Comparison of ENCODE assay signal across 26 cellular contexts in the genomic region with DNA sequence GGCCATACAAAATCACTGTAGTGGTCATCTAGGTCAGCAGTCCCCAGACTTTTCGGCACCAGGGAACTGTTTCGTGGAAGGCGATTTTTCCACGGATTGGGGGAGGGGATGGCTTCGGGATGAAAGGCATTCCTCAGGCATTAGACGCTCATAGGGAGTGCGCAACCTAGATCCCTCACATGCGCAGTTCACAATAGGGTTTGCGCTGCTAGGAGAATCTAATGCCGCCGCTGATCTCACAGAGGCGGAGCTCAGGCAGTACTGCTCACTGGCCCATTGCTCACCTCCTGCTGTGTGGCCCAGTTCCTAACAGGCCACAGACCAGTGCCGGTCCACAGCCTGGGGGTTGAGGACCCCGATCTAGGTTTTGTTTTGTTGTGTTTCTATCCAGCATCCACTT.
"Had no signal": no experiment of that assay in that cellular context is flagged by ENCODE, and none has a peak within 500 bp of the region (broad histone marks: within the 10 kb centered on the region; RNA-seq: fewer than 3 reads in every experiment).

No MANE protein-coding gene starts in this region.

- H3K9me3 Mint-ChIP-seq: activated CD4-positive, alpha-beta memory T cell treated with anti-CD3 and anti-CD28 coated beads, Interleukin-2, amount 10 ng/mL, durations not matched to agents 7 days and 5 days; activated CD4-positive, alpha-beta T cell treated with anti-CD3 and anti-CD28 coated beads, Interleukin-2, amount 10 ng/mL, durations not matched to agents 7 days and 5 days; activated T-cell treated with anti-CD3 and anti-CD28 coated beads, Interleukin-2, amount 50 U/mL, for 4 hours; effector memory CD8-positive, alpha-beta T cell; natural killer cell treated with Interleukin-12 subunit alpha and Interleukin-12 subunit beta and Interleukin-15 and Interleukin-18, amount 100 ng/mL, for 72 hours; T-helper 1 cell treated with Interleukin-12 subunit alpha and Interleukin-12 subunit beta and Interleukin-4 antibody, amounts not matched to agents 30 μg/mL and 1 μg/mL, for 36 hours had no signal

- H3K27me3 ChIP-seq: brain microvascular endothelial cell, dorsolateral prefrontal cortex, gastroesophageal sphincter, left lung, right lobe of liver, transverse colon, uterus had no signal

- H3K4me3 ChIP-seq: coronary artery, dorsolateral prefrontal cortex, gastroesophageal sphincter, left lung, lower lobe of right lung, right lobe of liver, transverse colon, uterus had no signal

- H3K4me1 Mint-ChIP-seq: activated CD4-positive, alpha-beta memory T cell treated with anti-CD3 and anti-CD28 coated beads, Interleukin-2, amount 10 ng/mL, durations not matched to agents 7 days and 5 days; activated CD4-positive, alpha-beta T cell treated with anti-CD3 and anti-CD28 coated beads, Interleukin-2, amount 10 ng/mL, durations not matched to agents 7 days and 5 days; activated T-helper 17 cell treated with anti-CD3 and anti-CD28 coated beads, Interleukin-2, amount 50 U/mL, for 72 hours had no signal

- DNase-seq: activated CD4-positive, alpha-beta memory T cell treated with anti-CD3 and anti-CD28 coated beads, Interleukin-2, amount 10 ng/mL, durations not matched to agents 7 days and 5 days; activated CD4-positive, alpha-beta T cell treated with anti-CD3 and anti-CD28 coated beads for 1 hour; activated CD4-positive, alpha-beta T cell treated with anti-CD3 and anti-CD28 coated beads, Interleukin-2, amount 10 ng/mL, durations not matched to agents 7 days and 5 days; activated gamma-delta T cell treated with Interleukin-2 at 50 U/mL for 16 hours; activated naive CD4-positive, alpha-beta T cell treated with anti-CD3 and anti-CD28 coated beads, Interleukin-2, amount 50 U/mL, for 16 hours; activated T-cell treated with anti-CD3 and anti-CD28 coated beads, Interleukin-2, amount 50 U/mL, for 4 hours; amniotic stem cell; brain microvascular endothelial cell; dorsolateral prefrontal cortex; effector memory CD8-positive, alpha-beta T cell; hippocampal formation; kidney glomerular epithelial cell; lower lobe of right lung; mesenchymal stem cell; stimulated activated CD4-positive, alpha-beta T cell treated with anti-CD3 and anti-CD28 coated beads, Interleukin-2, amount 100 ng/mL, for 48 hours; stimulated activated naive CD4-positive, alpha-beta T cell treated with Interleukin-2 at 50 U/mL for 16 hours; T-helper 9 cell; transverse colon; uterus had no signal

- ATAC-seq: activated T-cell treated with anti-CD3 and anti-CD28 coated beads, Interleukin-2, amount 50 U/mL, for 4 hours; activated T-helper 17 cell treated with anti-CD3 and anti-CD28 coated beads, Interleukin-2, amount 50 U/mL, for 72 hours; effector memory CD8-positive, alpha-beta T cell; gastroesophageal sphincter; left lung; lower lobe of right lung; natural killer cell treated with Interleukin-12 subunit alpha and Interleukin-12 subunit beta and Interleukin-15 and Interleukin-18, amount 100 ng/mL, for 72 hours; right lobe of liver had no signal

- H3K27ac ChIP-seq: brain microvascular endothelial cell, coronary artery, dorsolateral prefrontal cortex, gastroesophageal sphincter, left lung, lower lobe of right lung, right lobe of liver, transverse colon, uterus had no signal

- H3K27ac Mint-ChIP-seq: activated CD4-positive, alpha-beta memory T cell treated with anti-CD3 and anti-CD28 coated beads, Interleukin-2, amount 10 ng/mL, durations not matched to agents 7 days and 5 days; activated CD4-positive, alpha-beta T cell treated with anti-CD3 and anti-CD28 coated beads, Interleukin-2, amount 10 ng/mL, durations not matched to agents 7 days and 5 days; activated T-helper 17 cell treated with anti-CD3 and anti-CD28 coated beads, Interleukin-2, amount 50 U/mL, for 72 hours; effector memory CD8-positive, alpha-beta T cell; natural killer cell treated with Interleukin-12 subunit alpha and Interleukin-12 subunit beta and Interleukin-15 and Interleukin-18, amount 100 ng/mL, for 72 hours; T-helper 1 cell treated with Interleukin-12 subunit alpha and Interleukin-12 subunit beta and Interleukin-4 antibody, amounts not matched to agents 30 μg/mL and 1 μg/mL, for 36 hours had no signal

- H3K4me3 Mint-ChIP-seq: activated CD4-positive, alpha-beta memory T cell treated with anti-CD3 and anti-CD28 coated beads, Interleukin-2, amount 10 ng/mL, durations not matched to agents 7 days and 5 days; activated CD4-positive, alpha-beta T cell treated with anti-CD3 and anti-CD28 coated beads, Interleukin-2, amount 10 ng/mL, durations not matched to agents 7 days and 5 days; activated T-cell treated with anti-CD3 and anti-CD28 coated beads, Interleukin-2, amount 50 U/mL, for 4 hours; activated T-helper 17 cell treated with anti-CD3 and anti-CD28 coated beads, Interleukin-2, amount 50 U/mL, for 72 hours; effector memory CD8-positive, alpha-beta T cell; natural killer cell treated with Interleukin-12 subunit alpha and Interleukin-12 subunit beta and Interleukin-15 and Interleukin-18, amount 100 ng/mL, for 72 hours; T-helper 1 cell treated with Interleukin-12 subunit alpha and Interleukin-12 subunit beta and Interleukin-4 antibody, amounts not matched to agents 30 μg/mL and 1 μg/mL, for 36 hours had no signal

- H3K4me1 ChIP-seq: lower lobe of right lung, uterus had no signal

- H3K27me3 Mint-ChIP-seq: activated CD4-positive, alpha-beta memory T cell treated with anti-CD3 and anti-CD28 coated beads, Interleukin-2, amount 10 ng/mL, durations not matched to agents 7 days and 5 days; activated CD4-positive, alpha-beta T cell treated with anti-CD3 and anti-CD28 coated beads, Interleukin-2, amount 10 ng/mL, durations not matched to agents 7 days and 5 days; activated T-helper 17 cell treated with anti-CD3 and anti-CD28 coated beads, Interleukin-2, amount 50 U/mL, for 72 hours; effector memory CD8-positive, alpha-beta T cell; natural killer cell treated with Interleukin-12 subunit alpha and Interleukin-12 subunit beta and Interleukin-15 and Interleukin-18, amount 100 ng/mL, for 72 hours had no signal

- H3K36me3 ChIP-seq: brain microvascular endothelial cell, left lung, lower lobe of right lung, right lobe of liver, transverse colon, uterus had no signal
